14 cellular contexts compared by ENCODE assay signal in genomic region chr1:30852026-30852425, GRCh38. TPM values are rescaled to one million over a fixed set of nuclear protein-coding genes. Genes with fewer than 3 reads are reported as not detected.
DNase-seq lines count a peak whose midpoint lies in the region; ATAC-seq and TF ChIP-seq lines count a peak whose summit lies in the region.
"Had no signal": no experiment of that assay in that cellular context is flagged by ENCODE, and none has a peak within 500 bp of the region (broad histone marks: within the 10 kb centered on the region; RNA-seq: fewer than 3 reads in every experiment).

No MANE protein-coding gene starts in this region.

- TF ChIP-seq EP300 in ovary (IDR thresholded peaks at IDR 0.05) = no peak

- no peaks in the 10 kb centered on the region for H3K4me1 ChIP-seq in ovary (ENCODE audit: insufficient read depth)

- intact Hi-C loops in Right ventricle myocardium superior (cut with DNase I) (loop anchor here (10.0 kb wide), 1 partner anchor 53 kb away; the partner anchor contains the start of gene SDC3), ovary (cut with DNase I) (no loop called here)

- no peaks in the 10 kb centered on the region for H3K4me1 Mint-ChIP-seq in stimulated activated naive CD8-positive, alpha-beta T cell treated with anti-CD3 and anti-CD28 coated beads, Interleukin-15, amount 100 ng/mL, for 72 hours

- WGBS in ovary, 3 donors = 62 to 76% (median 72%) methylated on average over 5 of the region's 5 CpGs

- H3K4me3 ChIP-seq in ovary = no peak overlapping the region
- H3K4me3 ChIP-seq: esophagus squamous epithelium had no signal

- H3K27ac Mint-ChIP-seq in stimulated activated naive CD8-positive, alpha-beta T cell treated with anti-CD3 and anti-CD28 coated beads, Interleukin-15, amount 100 ng/mL, for 72 hours = no peak overlapping the region

- DNase-seq in COLO829 (ENCODE audit: low spot score) (peak; percentile 40), SK-MEL-5 (ENCODE audit: low read depth, low spot score) (peak; percentile 54), Right ventricle myocardium superior (peak; percentile 83), ovary (peak in 3 of 5 donors; percentile 41 to 47 (median 47))
- DNase-seq in stimulated activated naive CD8-positive, alpha-beta T cell treated with anti-CD3 and anti-CD28 coated beads, Interleukin-15, amount 100 ng/mL, for 72 hours = no peak
- DNase-seq: activated CD8-positive, alpha-beta memory T cell treated with anti-CD3 and anti-CD28 coated beads, Interleukin-2, amount 50 U/mL, for 48 hours; esophagus squamous epithelium; mesendoderm; NCI-H1417; T1000 had no signal

- H3K9me3 Mint-ChIP-seq in stimulated activated naive CD8-positive, alpha-beta T cell treated with anti-CD3 and anti-CD28 coated beads, Interleukin-15, amount 100 ng/mL, for 72 hours = no peaks in the 10 kb centered on the region
- H3K9me3 Mint-ChIP-seq: brain had no signal

- no peaks in the 10 kb centered on the region for H3K9me3 ChIP-seq in ovary
- H3K9me3 ChIP-seq: esophagus squamous epithelium had no signal

- TF ChIP-seq CTCF in ovary (IDR thresholded peaks at IDR 0.05) = no peak

- peaks cover 48% of the 10 kb centered on the region for H3K27me3 Mint-ChIP-seq in stimulated activated naive CD8-positive, alpha-beta T cell treated with anti-CD3 and anti-CD28 coated beads, Interleukin-15, amount 100 ng/mL, for 72 hours

- no peak for TF ChIP-seq POLR2A in ovary (IDR thresholded peaks at IDR 0.05)

- no peaks in the 10 kb centered on the region for H3K27me3 ChIP-seq in ovary

- in situ Hi-C loops in SK-MEL-5 (cut with HindIII; ENCODE audit: low pct_unique_long_range_greater_than_20kb, low sequenced_read_pairs) = no loop called here

- H3K36me3 ChIP-seq in ovary = no peaks in the 10 kb centered on the region
- H3K36me3 ChIP-seq: esophagus squamous epithelium had no signal

- peak; percentile 71 for ATAC-seq in Right ventricle myocardium superior (ENCODE audit: poor library complexity)
- ATAC-seq in stimulated activated naive CD8-positive, alpha-beta T cell treated with anti-CD3 and anti-CD28 coated beads, Interleukin-15, amount 100 ng/mL, for 72 hours = no peak
- ATAC-seq in GM19397 (IDR thresholded peaks at IDR 0.05; ENCODE audit: unreplicated experiment) = no peak
- no peak for ATAC-seq in HG03571 (IDR thresholded peaks at IDR 0.05; ENCODE audit: unreplicated experiment)
- ATAC-seq in GM21390 (IDR thresholded peaks at IDR 0.05; ENCODE audit: unreplicated experiment) = no peak

- no peak overlapping the region for H3K27ac ChIP-seq in ovary

- H3K4me3 Mint-ChIP-seq in stimulated activated naive CD8-positive, alpha-beta T cell treated with anti-CD3 and anti-CD28 coated beads, Interleukin-15, amount 100 ng/mL, for 72 hours = no peak overlapping the region
- H3K4me3 Mint-ChIP-seq: brain had no signal

RNA-seq across cellular contexts. Expression of gene SDC3, which starts 56.5 kb away (rescaled TPM):
- total RNA-seq in SK-MEL-5 (2014; rRNA removed; shearing (Covaris generic)) = 73.0 and 75.0 TPM in 2 replicates
- polyA plus RNA-seq in SK-MEL-5 (2015; cell fraction: cytosol; rRNA removed) = 283 and 346 TPM in 2 replicates
- 109 and 114 TPM in 2 replicates for polyA plus RNA-seq in SK-MEL-5 (2015; cell fraction: nucleus; rRNA removed)
- total RNA-seq in Right ventricle myocardium superior = 19.9 TPM
- total RNA-seq in ovary = 10 to 100 TPM in 5 of 7 donors, 1 to 10 TPM in 2; 4.2 to 31.0 (median 23.0) TPM
- polyA plus RNA-seq in ovary = 10 to 100 TPM; 17.1 to 28.0 TPM

Comparison
In these comparisons a context has a peak if more than half of its experiments do, and no peak if none do; other contexts are left out.
1. DNase-seq: peak in COLO829 (single experiment), SK-MEL-5 (single experiment), Right ventricle myocardium superior (single experiment) and ovary (3 of 5); none in stimulated activated naive CD8-positive, alpha-beta T cell treated with anti-CD3 and anti-CD28 coated beads, Interleukin-15, amount 100 ng/mL, for 72 hours (0 of 2).